ENCODE assay signal across 11 cellular contexts in genomic region chr5:151060742-151061141, GRCh38. TPM values are rescaled to one million over a fixed set of nuclear protein-coding genes. Genes with fewer than 3 reads are reported as not detected.
DNase-seq lines count a peak whose midpoint lies in the region; ATAC-seq and TF ChIP-seq lines count a peak whose summit lies in the region.
"Had no signal": no experiment of that assay in that cellular context is flagged by ENCODE, and none has a peak within 500 bp of the region (broad histone marks: within the 10 kb centered on the region; RNA-seq: fewer than 3 reads in every experiment).

No MANE protein-coding gene starts in this region.

- H3K4me3 ChIP-seq in heart left ventricle (no peak overlapping the region), lower lobe of right lung (no peak overlapping the region), upper lobe of right lung (no peak overlapping the region), prostate gland (no peak overlapping the region)

- no peaks in the 10 kb centered on the region for H3K9me3 Mint-ChIP-seq in activated naive CD8-positive, alpha-beta T cell treated with anti-CD3 and anti-CD28 coated beads, Interleukin-2, amount 50 U/mL, for 24 hours
- H3K9me3 Mint-ChIP-seq: mesothelial cell of epicardium had no signal

- H3K27me3 Mint-ChIP-seq in activated naive CD8-positive, alpha-beta T cell treated with anti-CD3 and anti-CD28 coated beads, Interleukin-2, amount 50 U/mL, for 24 hours = no peaks in the 10 kb centered on the region

- ATAC-seq in heart left ventricle = peak in 1 of 4 donors; percentile 32
- no peak for ATAC-seq in Right ventricle myocardium superior (ENCODE audit: poor library complexity)
- no peak for ATAC-seq in activated naive CD8-positive, alpha-beta T cell treated with anti-CD3 and anti-CD28 coated beads, Interleukin-2, amount 50 U/mL, for 24 hours
- ATAC-seq in lower lobe of right lung = peak; percentile 47 to 50
- ATAC-seq in upper lobe of right lung = peak; percentile 36

- H3K9me3 ChIP-seq in heart left ventricle (no peaks in the 10 kb centered on the region), lower lobe of right lung (no peaks in the 10 kb centered on the region), upper lobe of right lung (no peaks in the 10 kb centered on the region), prostate gland (no peaks in the 10 kb centered on the region)

- WGBS in heart left ventricle, 4 donors = 60 to 83% (median 76%) methylated on average over 6 of the region's 6 CpGs
- WGBS in prostate gland = 72% methylated on average over 6 of the region's 6 CpGs

- H3K27me3 ChIP-seq in heart left ventricle = no peaks in the 10 kb centered on the region
- H3K27me3 ChIP-seq in lower lobe of right lung (ENCODE audit: low read depth) = no peaks in the 10 kb centered on the region
- H3K27me3 ChIP-seq in upper lobe of right lung = no peaks in the 10 kb centered on the region
- no peaks in the 10 kb centered on the region for H3K27me3 ChIP-seq in prostate gland (replicated peaks; ENCODE audit: insufficient read depth)

- H3K27ac ChIP-seq in heart left ventricle = peak overlapping the region in 11 of 12 donors; percentile 67 to 91 (median 77)
- H3K27ac ChIP-seq in lower lobe of right lung = peak overlapping the region; percentile 75
- peak overlapping the region; percentile 67 for H3K27ac ChIP-seq in upper lobe of right lung
- H3K27ac ChIP-seq in prostate gland = no peak overlapping the region

- intact Hi-C loops in heart left ventricle (cut with DNase I) = loop anchor here in 4 of 10 donors (2.0 to 5.0 kb wide), 4 partner anchors 20 to 177 kb away; partner anchors contain the start of gene TNIP1 (in 1 of the 4)
- intact Hi-C loops in Right ventricle myocardium superior (cut with DNase I) = no loop called here
- intact Hi-C loops in lower lobe of right lung (cut with DNase I) = no loop called here
- intact Hi-C loops in upper lobe of right lung (cut with DNase I) = no loop called here
- intact Hi-C loops in prostate gland (cut with DNase I) = loop anchor here (10.0 kb wide), 1 partner anchor 174 kb away; no protein-coding TSS in a partner anchor

- peaks cover 0 to 87% (median 64%) of the 10 kb centered on the region in 9 donors for H3K36me3 ChIP-seq in heart left ventricle
- peaks cover 77% of the 10 kb centered on the region for H3K36me3 ChIP-seq in lower lobe of right lung
- H3K36me3 ChIP-seq in upper lobe of right lung = peaks cover 54% of the 10 kb centered on the region
- H3K36me3 ChIP-seq in prostate gland = peaks cover 2 to 8% of the 10 kb centered on the region in 2 donors

- H3K4me1 Mint-ChIP-seq in activated naive CD8-positive, alpha-beta T cell treated with anti-CD3 and anti-CD28 coated beads, Interleukin-2, amount 50 U/mL, for 24 hours = peaks cover 82% of the 10 kb centered on the region
- H3K4me1 Mint-ChIP-seq: mesothelial cell of epicardium had no signal

- peak in 3 of 5 donors; percentile 56 to 69 (median 57) for DNase-seq in heart left ventricle
- no peak for DNase-seq in Right ventricle myocardium superior
- no peak for DNase-seq in activated naive CD8-positive, alpha-beta T cell treated with anti-CD3 and anti-CD28 coated beads, Interleukin-2, amount 50 U/mL, for 24 hours
- no peak for DNase-seq in lower lobe of right lung
- DNase-seq in upper lobe of right lung = peak; percentile 59
- no peak for DNase-seq in prostate gland (ENCODE audit: low spot score)
- no peak for DNase-seq in NAMALWA (ENCODE audit: low spot score)
- DNase-seq in HuH-7 (ENCODE audit: low spot score) = no peak
- DNase-seq: activated effector memory CD4-positive, alpha-beta T cell treated with Interleukin-2 at 50 U/mL for 16 hours; NCI-H2227 treated with DMSO at 0.1 percent for 48 hours had no signal

- no peak overlapping the region for H3K4me3 Mint-ChIP-seq in activated naive CD8-positive, alpha-beta T cell treated with anti-CD3 and anti-CD28 coated beads, Interleukin-2, amount 50 U/mL, for 24 hours
- H3K4me3 Mint-ChIP-seq: mesothelial cell of epicardium had no signal

- no peak for TF ChIP-seq CTCF in heart left ventricle (IDR thresholded peaks at IDR 0.05)
- TF ChIP-seq CTCF in lower lobe of right lung (IDR thresholded peaks at IDR 0.05) = no peak
- TF ChIP-seq CTCF in upper lobe of right lung (IDR thresholded peaks at IDR 0.05) = no peak
- no peak for TF ChIP-seq CTCF in prostate gland (IDR thresholded peaks at IDR 0.05)

- TF ChIP-seq POLR2A in heart left ventricle (IDR thresholded peaks at IDR 0.05) (no peak), prostate gland (IDR thresholded peaks at IDR 0.05) (no peak)

- peaks cover 67% of the 10 kb centered on the region for H3K36me3 Mint-ChIP-seq in activated naive CD8-positive, alpha-beta T cell treated with anti-CD3 and anti-CD28 coated beads, Interleukin-2, amount 50 U/mL, for 24 hours (ENCODE audit: low read depth)

- H3K27ac Mint-ChIP-seq in activated naive CD8-positive, alpha-beta T cell treated with anti-CD3 and anti-CD28 coated beads, Interleukin-2, amount 50 U/mL, for 24 hours = peak overlapping the region; percentile 69
- H3K27ac Mint-ChIP-seq: mesothelial cell of epicardium had no signal

- H3K4me1 ChIP-seq in heart left ventricle = peaks cover 15 to 98% (median 57%) of the 10 kb centered on the region in 12 donors
- H3K4me1 ChIP-seq in lower lobe of right lung = peaks cover 62% of the 10 kb centered on the region
- H3K4me1 ChIP-seq in upper lobe of right lung = peaks cover 49% of the 10 kb centered on the region
- no peaks in the 10 kb centered on the region for H3K4me1 ChIP-seq in prostate gland (replicated peaks)

RNA-seq across cellular contexts. Expression of gene TNIP1, which starts 20.1 kb away (rescaled TPM):
- total RNA-seq in heart left ventricle = 100 to 1,000 TPM in 8 of 9 donors, 10 to 100 TPM in 1; 86.0 to 180 (median 122) TPM
- 10 to 100 TPM; 97.1 to 97.6 TPM for polyA plus RNA-seq in heart left ventricle
- total RNA-seq in Right ventricle myocardium superior = 126 TPM
- total RNA-seq in lower lobe of right lung = 99.6 TPM
- total RNA-seq in upper lobe of right lung = 120 TPM
- 10 to 100 TPM; 61.9 to 81.6 TPM for total RNA-seq in prostate gland

RNA-seq across cellular contexts. Expression of gene GPX3, which starts 40.4 kb away (rescaled TPM):
- 1,000 to 10,000 TPM in 2 of 9 donors, 100 to 1,000 TPM in 7; 416 to 1,563 (median 738) TPM for total RNA-seq in heart left ventricle
- polyA plus RNA-seq in heart left ventricle = 1,000 to 10,000 TPM in 1 of 2 donors, 100 to 1,000 TPM in 1; 819 to 1,415 TPM
- 592 TPM for total RNA-seq in Right ventricle myocardium superior
- total RNA-seq in lower lobe of right lung = 855 TPM
- total RNA-seq in upper lobe of right lung = 1,259 TPM
- 100 to 1,000 TPM; 195 to 270 TPM for total RNA-seq in prostate gland

Comparison
In these comparisons a context has a peak if more than half of its experiments do, and no peak if none do; other contexts are left out.
1. DNase-seq: peak in heart left ventricle (3 of 5) and upper lobe of right lung (single experiment); none in Right ventricle myocardium superior (single experiment), activated naive CD8-positive, alpha-beta T cell treated with anti-CD3 and anti-CD28 coated beads, Interleukin-2, amount 50 U/mL, for 24 hours (single experiment), lower lobe of right lung (single experiment), prostate gland (single experiment), NAMALWA (single experiment) and HuH-7 (single experiment).
2. ATAC-seq: peak in lower lobe of right lung (2 of 2) and upper lobe of right lung (single experiment); none in Right ventricle myocardium superior (single experiment) and activated naive CD8-positive, alpha-beta T cell treated with anti-CD3 and anti-CD28 coated beads, Interleukin-2, amount 50 U/mL, for 24 hours (single experiment).
3. H3K27ac ChIP-seq: peak in heart left ventricle (11 of 12), lower lobe of right lung (single experiment) and upper lobe of right lung (single experiment); none in prostate gland (0 of 2).